In the genomic region with DNA sequence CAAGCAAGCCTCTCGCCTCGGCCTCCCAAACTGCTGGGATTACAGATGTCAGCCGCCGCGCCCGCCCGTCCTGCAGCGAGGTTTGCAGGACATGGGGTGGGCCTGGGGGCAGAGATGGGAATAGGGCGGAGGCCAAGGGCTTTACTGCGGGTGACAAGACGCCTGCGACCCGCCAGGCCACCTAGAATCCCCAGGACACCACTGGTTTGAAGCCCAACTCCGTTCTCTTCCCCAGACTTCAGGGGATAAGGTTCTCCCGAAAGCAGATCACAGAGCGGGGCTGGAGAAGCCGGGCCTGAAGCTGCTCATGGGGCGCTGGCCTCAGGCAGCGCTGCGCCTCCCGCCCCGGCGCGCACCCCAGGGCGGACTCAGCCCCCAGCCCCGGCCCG, we compare ENCODE assay signal across 8 cellular contexts. TPM values are rescaled to one million over a fixed set of nuclear protein-coding genes. Genes with fewer than 3 reads are reported as not detected.
DNase-seq lines count a peak whose midpoint lies in the region; ATAC-seq lines count a peak whose summit lies in the region.

No MANE protein-coding gene starts in this region.

- H3K27me3 Mint-ChIP-seq in activated T-cell treated with anti-CD3 and anti-CD28 coated beads, Interleukin-2, amount 50 U/mL, for 72 hours (ENCODE audit: low read depth): no peaks in the 10 kb centered on the region

- no peaks in the 10 kb centered on the region for H3K9me3 ChIP-seq in iPS DF 6.9 (ENCODE audit: control insufficient read depth, insufficient read depth, low read length)

- peak overlapping the region; percentile 93 for H3K4me3 ChIP-seq in iPS DF 6.9 (ENCODE audit: low read length)

- H3K36me3 ChIP-seq in iPS DF 6.9 (ENCODE audit: control insufficient read depth, insufficient read depth, low read length): peaks cover 27% of the 10 kb centered on the region

- H3K27ac ChIP-seq in iPS DF 6.9 (ENCODE audit: low read length): no peak overlapping the region

- peaks cover 25% of the 10 kb centered on the region for H3K4me1 Mint-ChIP-seq in activated T-cell treated with anti-CD3 and anti-CD28 coated beads, Interleukin-2, amount 50 U/mL, for 72 hours (ENCODE audit: low read depth)

- ATAC-seq in GM18517 (IDR thresholded peaks at IDR 0.05; ENCODE audit: unreplicated experiment) (peak; percentile 21), HG03039 (IDR thresholded peaks at IDR 0.05; ENCODE audit: unreplicated experiment) (peak; percentile 6), GM18858 (IDR thresholded peaks at IDR 0.05; ENCODE audit: unreplicated experiment) (no peak), GM18861 (IDR thresholded peaks at IDR 0.05; ENCODE audit: unreplicated experiment) (no peak)
- peak; percentile 1 to 2 for ATAC-seq in activated T-cell treated with anti-CD3 and anti-CD28 coated beads, Interleukin-2, amount 50 U/mL, for 72 hours (replicated peaks in 1 of 2)
- peak; percentile 13 for ATAC-seq in stimulated activated naive CD8-positive, alpha-beta T cell treated with anti-CD3 and anti-CD28 coated beads, Interleukin-15, Interleukin-2, amounts not matched to agents 100 U/mL and 50 U/mL, for 24 hours

- peak overlapping the region; percentile 79 for H3K27ac Mint-ChIP-seq in activated T-cell treated with anti-CD3 and anti-CD28 coated beads, Interleukin-2, amount 50 U/mL, for 72 hours

- no CpG with 5 or more reads among the region's 27 CpGs for WGBS in iPS DF 6.9 (ENCODE audit: insufficient coverage, insufficient read length)

- H3K27me3 ChIP-seq in iPS DF 6.9 (ENCODE audit: control insufficient read depth, insufficient read depth, low read length): no peaks in the 10 kb centered on the region

- H3K36me3 Mint-ChIP-seq in activated T-cell treated with anti-CD3 and anti-CD28 coated beads, Interleukin-2, amount 50 U/mL, for 72 hours (ENCODE audit: insufficient read depth in 2 of 2): peaks cover 0 to 4% of the 10 kb centered on the region in 2 donors

- H3K4me3 Mint-ChIP-seq in activated T-cell treated with anti-CD3 and anti-CD28 coated beads, Interleukin-2, amount 50 U/mL, for 72 hours: peak overlapping the region; percentile 83 to 88

- H3K9me3 Mint-ChIP-seq in activated T-cell treated with anti-CD3 and anti-CD28 coated beads, Interleukin-2, amount 50 U/mL, for 72 hours: no peaks in the 10 kb centered on the region

- peaks cover 13% of the 10 kb centered on the region for H3K4me1 ChIP-seq in iPS DF 6.9 (ENCODE audit: control insufficient read depth, insufficient read depth, low read length)

- DNase-seq in activated T-cell treated with anti-CD3 and anti-CD28 coated beads, Interleukin-2, amount 50 U/mL, for 72 hours: no peak
- no peak for DNase-seq in iPS DF 6.9 (ENCODE audit: low read depth, low spot score)
- no peak for DNase-seq in stimulated activated naive CD8-positive, alpha-beta T cell treated with anti-CD3 and anti-CD28 coated beads, Interleukin-15, Interleukin-2, amounts not matched to agents 100 U/mL and 50 U/mL, for 24 hours
- no peak for DNase-seq in effector CD8-positive, alpha-beta T cell (lab: John Stamatoyannopoulos, UW)

RNA-seq across cellular contexts. Expression of a gene that starts 0.4 kb away (rescaled TPM):
- total RNA-seq in activated T-cell treated with anti-CD3 and anti-CD28 coated beads, Interleukin-2, amount 50 U/mL, for 72 hours: 10 to 100 TPM; 28.2 to 30.9 TPM

RNA-seq across cellular contexts. Expression of a gene that starts 0.7 kb away (rescaled TPM):
- 10 to 100 TPM; 12.2 to 14.9 TPM for total RNA-seq in activated T-cell treated with anti-CD3 and anti-CD28 coated beads, Interleukin-2, amount 50 U/mL, for 72 hours

RNA-seq across cellular contexts. Expression of a gene that starts 9.2 kb away (rescaled TPM):
- total RNA-seq in activated T-cell treated with anti-CD3 and anti-CD28 coated beads, Interleukin-2, amount 50 U/mL, for 72 hours: 10 to 100 TPM; 35.4 to 42.2 TPM

RNA-seq across cellular contexts. Expression of a gene that starts 14.3 kb away (rescaled TPM):
- 10 to 100 TPM in 1 of 2 donors, 1 to 10 TPM in 1; 5.5 to 13.3 TPM for total RNA-seq in activated T-cell treated with anti-CD3 and anti-CD28 coated beads, Interleukin-2, amount 50 U/mL, for 72 hours

RNA-seq across cellular contexts. Expression of a gene that starts 23.3 kb away (rescaled TPM):
- 10 to 100 TPM; 64.5 to 77.1 TPM for total RNA-seq in activated T-cell treated with anti-CD3 and anti-CD28 coated beads, Interleukin-2, amount 50 U/mL, for 72 hours

Comparison
In these comparisons a context has a peak if more than half of its experiments do, and no peak if none do; other contexts are left out.
1. ATAC-seq: peak in GM18517 (single experiment), HG03039 (single experiment), activated T-cell treated with anti-CD3 and anti-CD28 coated beads, Interleukin-2, amount 50 U/mL, for 72 hours (2 of 2) and stimulated activated naive CD8-positive, alpha-beta T cell treated with anti-CD3 and anti-CD28 coated beads, Interleukin-15, Interleukin-2, amounts not matched to agents 100 U/mL and 50 U/mL, for 24 hours (single experiment); none in GM18858 (single experiment) and GM18861 (single experiment).